Comparison of ENCODE assay signal across 12 cellular contexts in genomic region chr5:674630-675011, GRCh38. TPM values are rescaled to one million over a fixed set of nuclear protein-coding genes. Genes with fewer than 3 reads are reported as not detected.
DNase-seq lines count a peak whose midpoint lies in the region; ATAC-seq, FAIRE-seq and TF ChIP-seq lines count a peak whose summit lies in the region.
"Had no signal": no experiment of that assay in that cellular context is flagged by ENCODE, and none has a peak within 500 bp of the region (broad histone marks: within the 10 kb centered on the region; RNA-seq: fewer than 3 reads in every experiment).

No MANE protein-coding gene starts in this region.

- DNase-seq in COLO668 (lab: John Stamatoyannopoulos, UW; ENCODE audit: unreplicated experiment) = peak; percentile 42
- peak; percentile 24 for DNase-seq in HK-2 (ENCODE audit: unreplicated experiment)
- DNase-seq in cerebellar cortex (ENCODE audit: low spot score) = peak; percentile 49
- no peak for DNase-seq in neural progenitor cell (ENCODE audit: low spot score)
- DNase-seq in GM19239 (ENCODE audit: insufficient read length, low spot score) = no peak
- no peak for DNase-seq in NCI-H2196 (lab: John Stamatoyannopoulos, UW; ENCODE audit: unreplicated experiment)
- no peak for DNase-seq in NCI-H2171 (lab: John Stamatoyannopoulos, UW)
- DNase-seq: esophagus squamous epithelium, RPMI8226 had no signal

- no peaks in the 10 kb centered on the region for H3K79me2 ChIP-seq in neural progenitor cell (ENCODE audit: low read depth)

- H3K27ac Mint-ChIP-seq in neural progenitor cell = no peak overlapping the region

- H3K27me3 Mint-ChIP-seq in neural progenitor cell (ENCODE audit: insufficient read depth, low read depth) = peaks cover 11% of the 10 kb centered on the region

- H4K20me1 ChIP-seq in neural progenitor cell (ENCODE audit: low read depth) = peaks cover 31% of the 10 kb centered on the region

- no peak overlapping the region for H3K4me2 ChIP-seq in neural progenitor cell

- peaks cover 14% of the 10 kb centered on the region for H3K4me1 Mint-ChIP-seq in neural progenitor cell

- H3K27me3 ChIP-seq in neural progenitor cell = peaks cover 40% of the 10 kb centered on the region
- H3K27me3 ChIP-seq: esophagus squamous epithelium had no signal

- H3K4me1 ChIP-seq in neural progenitor cell = peaks cover 8% of the 10 kb centered on the region

- H3K4me3 ChIP-seq in neural progenitor cell = no peak overlapping the region
- H3K4me3 ChIP-seq: breast epithelium, esophagus squamous epithelium had no signal

- H3K36me3 ChIP-seq in neural progenitor cell = no peaks in the 10 kb centered on the region
- H3K36me3 ChIP-seq: breast epithelium, esophagus squamous epithelium had no signal

- H3F3A ChIP-seq in neural progenitor cell (ENCODE audit: low read depth) = peaks cover 2% of the 10 kb centered on the region

- TF ChIP-seq CTCF in neural progenitor cell (IDR thresholded peaks at IDR 0.05) = peak; percentile 5

- H3K36me3 Mint-ChIP-seq in neural progenitor cell = no peaks in the 10 kb centered on the region

- no peak overlapping the region for H3K27ac ChIP-seq in neural progenitor cell
- H3K27ac ChIP-seq: breast epithelium had no signal

- H3K4me3 Mint-ChIP-seq in neural progenitor cell = no peak overlapping the region
- H3K4me3 Mint-ChIP-seq: CD4-positive, alpha-beta memory T cell had no signal

- H3K9me3 ChIP-seq in neural progenitor cell (ENCODE audit: low read depth) = no peaks in the 10 kb centered on the region
- H3K9me3 ChIP-seq: breast epithelium, esophagus squamous epithelium had no signal

- ATAC-seq in HG02763 (IDR thresholded peaks at IDR 0.05; ENCODE audit: unreplicated experiment) = no peak

- H3K9me3 Mint-ChIP-seq in neural progenitor cell = no peaks in the 10 kb centered on the region

- H3K9ac ChIP-seq in neural progenitor cell = no peak overlapping the region

- H2AFZ ChIP-seq in neural progenitor cell (replicated peaks) = no peak overlapping the region

- FAIRE-seq in GM19239 (lab: Jason Lieb, UNC) = no peak

RNA-seq across cellular contexts. Expression of gene TPPP, which starts 18.5 kb away (rescaled TPM):
- total RNA-seq in neural progenitor cell (ENCODE audit: low replicate concordance) = 0.87 TPM in 1 of 2 replicates, not detected in the other

Comparison
In these comparisons a context has a peak if more than half of its experiments do, and no peak if none do; other contexts are left out.
1. DNase-seq: peak in COLO668 (single experiment), HK-2 (single experiment) and cerebellar cortex (single experiment); none in neural progenitor cell (single experiment), GM19239 (single experiment), NCI-H2196 (single experiment) and NCI-H2171 (single experiment).